1 cellular context compared by ENCODE assay signal in genomic region chr20:63968928-63969760, GRCh38.
TF ChIP-seq lines count a peak whose summit lies in the region.

No MANE protein-coding gene starts in this region.

TF ChIP-seq in HepG2, 621 proteins besides CTCF, POLR2A, EP300 and RAD21 (continued from another document and continues in another):
- TF ChIP-seq, protein P1, sequence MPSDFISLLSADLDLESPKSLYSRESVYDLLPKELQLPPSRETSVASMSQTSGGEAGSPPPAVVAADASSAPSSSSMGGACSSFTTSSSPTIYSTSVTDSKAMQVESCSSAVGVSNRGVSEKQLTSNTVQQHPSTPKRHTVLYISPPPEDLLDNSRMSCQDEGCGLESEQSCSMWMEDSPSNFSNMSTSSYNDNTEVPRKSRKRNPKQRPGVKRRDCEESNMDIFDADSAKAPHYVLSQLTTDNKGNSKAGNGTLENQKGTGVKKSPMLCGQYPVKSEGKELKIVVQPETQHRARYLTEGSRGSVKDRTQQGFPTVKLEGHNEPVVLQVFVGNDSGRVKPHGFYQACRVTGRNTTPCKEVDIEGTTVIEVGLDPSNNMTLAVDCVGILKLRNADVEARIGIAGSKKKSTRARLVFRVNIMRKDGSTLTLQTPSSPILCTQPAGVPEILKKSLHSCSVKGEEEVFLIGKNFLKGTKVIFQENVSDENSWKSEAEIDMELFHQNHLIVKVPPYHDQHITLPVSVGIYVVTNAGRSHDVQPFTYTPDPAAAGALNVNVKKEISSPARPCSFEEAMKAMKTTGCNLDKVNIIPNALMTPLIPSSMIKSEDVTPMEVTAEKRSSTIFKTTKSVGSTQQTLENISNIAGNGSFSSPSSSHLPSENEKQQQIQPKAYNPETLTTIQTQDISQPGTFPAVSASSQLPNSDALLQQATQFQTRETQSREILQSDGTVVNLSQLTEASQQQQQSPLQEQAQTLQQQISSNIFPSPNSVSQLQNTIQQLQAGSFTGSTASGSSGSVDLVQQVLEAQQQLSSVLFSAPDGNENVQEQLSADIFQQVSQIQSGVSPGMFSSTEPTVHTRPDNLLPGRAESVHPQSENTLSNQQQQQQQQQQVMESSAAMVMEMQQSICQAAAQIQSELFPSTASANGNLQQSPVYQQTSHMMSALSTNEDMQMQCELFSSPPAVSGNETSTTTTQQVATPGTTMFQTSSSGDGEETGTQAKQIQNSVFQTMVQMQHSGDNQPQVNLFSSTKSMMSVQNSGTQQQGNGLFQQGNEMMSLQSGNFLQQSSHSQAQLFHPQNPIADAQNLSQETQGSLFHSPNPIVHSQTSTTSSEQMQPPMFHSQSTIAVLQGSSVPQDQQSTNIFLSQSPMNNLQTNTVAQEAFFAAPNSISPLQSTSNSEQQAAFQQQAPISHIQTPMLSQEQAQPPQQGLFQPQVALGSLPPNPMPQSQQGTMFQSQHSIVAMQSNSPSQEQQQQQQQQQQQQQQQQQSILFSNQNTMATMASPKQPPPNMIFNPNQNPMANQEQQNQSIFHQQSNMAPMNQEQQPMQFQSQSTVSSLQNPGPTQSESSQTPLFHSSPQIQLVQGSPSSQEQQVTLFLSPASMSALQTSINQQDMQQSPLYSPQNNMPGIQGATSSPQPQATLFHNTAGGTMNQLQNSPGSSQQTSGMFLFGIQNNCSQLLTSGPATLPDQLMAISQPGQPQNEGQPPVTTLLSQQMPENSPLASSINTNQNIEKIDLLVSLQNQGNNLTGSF (CRISPR knock-in tag; IDR thresholded peaks at IDR 0.05): no peak
- TF ChIP-seq ATF1 (CRISPR knock-in tag; IDR thresholded peaks at IDR 0.05) (no peak), PHB2 (IDR thresholded peaks at IDR 0.05; ENCODE audit: partially characterized antibody) (no peak), ZBTB7A (CRISPR knock-in tag; IDR thresholded peaks at IDR 0.05) (peak; percentile 93; the same call in 1 of the 2 replicates), NR2F1 (CRISPR knock-in tag; IDR thresholded peaks at IDR 0.05) (peak; percentile 99), ELK4 (CRISPR knock-in tag; IDR thresholded peaks at IDR 0.05; ENCODE audit: borderline replicate concordance) (no peak), KAT2B (IDR thresholded peaks at IDR 0.05; ENCODE audit: borderline replicate concordance, low read depth, low read length) (no peak), TEAD2 (CRISPR knock-in tag; IDR thresholded peaks at IDR 0.05) (no peak), ZNF263 (CRISPR knock-in tag; IDR thresholded peaks at IDR 0.05) (peak; percentile 60), PLRG1 (conservative IDR thresholded peaks at IDR 0.05) (no peak), ISX (CRISPR knock-in tag; conservative IDR thresholded peaks at IDR 0.05) (no peak), ZNF577 (CRISPR knock-in tag; IDR thresholded peaks at IDR 0.05; ENCODE audit: borderline replicate concordance, low read depth) (no peak), ZNF260 (CRISPR knock-in tag; IDR thresholded peaks at IDR 0.05; ENCODE audit: borderline replicate concordance, low read depth) (no peak), NKX3-1 (CRISPR knock-in tag; IDR thresholded peaks at IDR 0.05) (no peak; the same call in 1 of the 2 replicates), SSRP1 (CRISPR knock-in tag; IDR thresholded peaks at IDR 0.05) (no peak), EHMT2 (IDR thresholded peaks at IDR 0.05; ENCODE audit: borderline replicate concordance, low read depth, low read length) (no peak), ZNF556 (CRISPR knock-in tag; IDR thresholded peaks at IDR 0.05; ENCODE audit: borderline replicate concordance) (peak; percentile 65; the same call in 1 of the 2 replicates), NR3C1 (CRISPR knock-in tag; IDR thresholded peaks at IDR 0.05) (no peak), REST (IDR thresholded peaks at IDR 0.05; ENCODE audit: borderline replicate concordance in 1 of 2, low read depth in 1 of 2, low read length in 2 of 2) (no peak), ZFAT (CRISPR knock-in tag; conservative IDR thresholded peaks at IDR 0.05) (no peak), ZSCAN9 (CRISPR knock-in tag; IDR thresholded peaks at IDR 0.05; ENCODE audit: borderline replicate concordance) (peak; percentile 59; the same call in 1 of the 2 replicates), RORA (CRISPR knock-in tag; IDR thresholded peaks at IDR 0.05) (no peak), ZFP41 (CRISPR knock-in tag; IDR thresholded peaks at IDR 0.05; ENCODE audit: borderline replicate concordance) (no peak), ZKSCAN5 (CRISPR knock-in tag; IDR thresholded peaks at IDR 0.05) (no peak), ZNF552 (CRISPR knock-in tag; IDR thresholded peaks at IDR 0.05; ENCODE audit: borderline replicate concordance) (0 out of 2 replicates have a peak, but pooled peaks have one; percentile 16), NFKBIZ (CRISPR knock-in tag; IDR thresholded peaks at IDR 0.05) (0 out of 2 replicates have a peak, but pooled peaks have one; percentile 50), SMAD1 (CRISPR knock-in tag; IDR thresholded peaks at IDR 0.05; ENCODE audit: borderline replicate concordance, low read depth) (no peak; the same call in 1 of the 2 replicates), PITX1 (CRISPR knock-in tag; IDR thresholded peaks at IDR 0.05) (peak; percentile 74; the same call in 1 of the 2 replicates), ZFP91 (CRISPR knock-in tag; IDR thresholded peaks at IDR 0.05; ENCODE audit: borderline replicate concordance) (peak; percentile 78), ATM (IDR thresholded peaks at IDR 0.05; ENCODE audit: borderline replicate concordance) (no peak), ZNF207 (IDR thresholded peaks at IDR 0.05; ENCODE audit: borderline replicate concordance) (no peak), EEA1 (CRISPR knock-in tag; IDR thresholded peaks at IDR 0.05; ENCODE audit: borderline replicate concordance) (peak; percentile 52; the same call in 1 of the 2 replicates), RELA (CRISPR knock-in tag; IDR thresholded peaks at IDR 0.05) (peak; percentile 69; the same call in 1 of the 2 replicates), ZNF703 (CRISPR knock-in tag; IDR thresholded peaks at IDR 0.05; ENCODE audit: borderline replicate concordance) (0 out of 2 replicates have a peak, but pooled peaks have one; percentile 77), ZFP62 (CRISPR knock-in tag; IDR thresholded peaks at IDR 0.05) (no peak), FOXJ3 (CRISPR knock-in tag; IDR thresholded peaks at IDR 0.05; ENCODE audit: borderline replicate concordance) (0 out of 2 replicates have a peak, but pooled peaks have one; percentile 42), TRIM24 (CRISPR knock-in tag; IDR thresholded peaks at IDR 0.05) (no peak)
- TF ChIP-seq, protein P2, sequence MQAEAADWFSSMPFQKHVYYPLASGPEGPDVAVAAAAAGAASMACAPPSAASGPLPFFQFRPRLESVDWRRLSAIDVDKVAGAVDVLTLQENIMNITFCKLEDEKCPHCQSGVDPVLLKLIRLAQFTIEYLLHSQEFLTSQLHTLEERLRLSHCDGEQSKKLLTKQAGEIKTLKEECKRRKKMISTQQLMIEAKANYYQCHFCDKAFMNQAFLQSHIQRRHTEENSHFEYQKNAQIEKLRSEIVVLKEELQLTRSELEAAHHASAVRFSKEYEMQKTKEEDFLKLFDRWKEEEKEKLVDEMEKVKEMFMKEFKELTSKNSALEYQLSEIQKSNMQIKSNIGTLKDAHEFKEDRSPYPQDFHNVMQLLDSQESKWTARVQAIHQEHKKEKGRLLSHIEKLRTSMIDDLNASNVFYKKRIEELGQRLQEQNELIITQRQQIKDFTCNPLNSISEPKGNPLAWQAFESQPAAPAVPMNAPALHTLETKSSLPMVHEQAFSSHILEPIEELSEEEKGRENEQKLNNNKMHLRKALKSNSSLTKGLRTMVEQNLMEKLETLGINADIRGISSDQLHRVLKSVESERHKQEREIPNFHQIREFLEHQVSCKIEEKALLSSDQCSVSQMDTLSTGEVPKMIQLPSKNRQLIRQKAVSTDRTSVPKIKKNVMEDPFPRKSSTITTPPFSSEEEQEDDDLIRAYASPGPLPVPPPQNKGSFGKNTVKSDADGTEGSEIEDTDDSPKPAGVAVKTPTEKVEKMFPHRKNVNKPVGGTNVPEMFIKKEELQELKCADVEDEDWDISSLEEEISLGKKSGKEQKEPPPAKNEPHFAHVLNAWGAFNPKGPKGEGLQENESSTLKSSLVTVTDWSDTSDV (CRISPR knock-in tag; IDR thresholded peaks at IDR 0.05): peak; percentile 72; the same call in 1 of the 2 replicates
- TF ChIP-seq, protein P3, sequence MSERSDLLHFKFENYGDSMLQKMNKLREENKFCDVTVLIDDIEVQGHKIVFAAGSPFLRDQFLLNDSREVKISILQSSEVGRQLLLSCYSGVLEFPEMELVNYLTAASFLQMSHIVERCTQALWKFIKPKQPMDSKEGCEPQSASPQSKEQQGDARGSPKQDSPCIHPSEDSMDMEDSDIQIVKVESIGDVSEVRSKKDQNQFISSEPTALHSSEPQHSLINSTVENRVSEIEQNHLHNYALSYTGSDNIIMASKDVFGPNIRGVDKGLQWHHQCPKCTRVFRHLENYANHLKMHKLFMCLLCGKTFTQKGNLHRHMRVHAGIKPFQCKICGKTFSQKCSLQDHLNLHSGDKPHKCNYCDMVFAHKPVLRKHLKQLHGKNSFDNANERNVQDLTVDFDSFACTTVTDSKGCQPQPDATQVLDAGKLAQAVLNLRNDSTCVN (CRISPR knock-in tag; IDR thresholded peaks at IDR 0.05; ENCODE audit: borderline replicate concordance): peak; percentile 52; the same call in 1 of the 2 replicates
- TF ChIP-seq, protein P4, sequence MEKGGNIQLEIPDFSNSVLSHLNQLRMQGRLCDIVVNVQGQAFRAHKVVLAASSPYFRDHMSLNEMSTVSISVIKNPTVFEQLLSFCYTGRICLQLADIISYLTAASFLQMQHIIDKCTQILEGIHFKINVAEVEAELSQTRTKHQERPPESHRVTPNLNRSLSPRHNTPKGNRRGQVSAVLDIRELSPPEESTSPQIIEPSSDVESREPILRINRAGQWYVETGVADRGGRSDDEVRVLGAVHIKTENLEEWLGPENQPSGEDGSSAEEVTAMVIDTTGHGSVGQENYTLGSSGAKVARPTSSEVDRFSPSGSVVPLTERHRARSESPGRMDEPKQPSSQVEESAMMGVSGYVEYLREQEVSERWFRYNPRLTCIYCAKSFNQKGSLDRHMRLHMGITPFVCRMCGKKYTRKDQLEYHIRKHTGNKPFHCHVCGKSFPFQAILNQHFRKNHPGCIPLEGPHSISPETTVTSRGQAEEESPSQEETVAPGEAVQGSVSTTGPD (CRISPR knock-in tag; IDR thresholded peaks at IDR 0.05): no peak; the same call in 1 of the 2 replicates
- TF ChIP-seq, protein P5, sequence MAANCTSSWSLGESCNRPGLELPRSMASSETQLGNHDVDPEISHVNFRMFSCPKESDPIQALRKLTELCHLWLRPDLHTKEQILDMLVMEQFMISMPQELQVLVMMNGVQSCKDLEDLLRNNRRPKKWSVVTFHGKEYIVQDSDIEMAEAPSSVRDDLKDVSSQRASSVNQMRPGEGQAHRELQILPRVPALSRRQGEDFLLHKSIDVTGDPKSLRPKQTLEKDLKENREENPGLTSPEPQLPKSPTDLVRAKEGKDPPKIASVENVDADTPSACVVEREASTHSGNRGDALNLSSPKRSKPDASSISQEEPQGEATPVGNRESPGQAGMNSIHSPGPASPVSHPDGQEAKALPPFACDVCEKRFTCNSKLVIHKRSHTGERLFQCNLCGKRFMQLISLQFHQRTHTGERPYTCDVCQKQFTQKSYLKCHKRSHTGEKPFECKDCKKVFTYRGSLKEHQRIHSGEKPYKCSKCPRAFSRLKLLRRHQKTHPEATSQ (CRISPR knock-in tag; IDR thresholded peaks at IDR 0.05; ENCODE audit: borderline replicate concordance): no peak
- TF ChIP-seq, protein P6, sequence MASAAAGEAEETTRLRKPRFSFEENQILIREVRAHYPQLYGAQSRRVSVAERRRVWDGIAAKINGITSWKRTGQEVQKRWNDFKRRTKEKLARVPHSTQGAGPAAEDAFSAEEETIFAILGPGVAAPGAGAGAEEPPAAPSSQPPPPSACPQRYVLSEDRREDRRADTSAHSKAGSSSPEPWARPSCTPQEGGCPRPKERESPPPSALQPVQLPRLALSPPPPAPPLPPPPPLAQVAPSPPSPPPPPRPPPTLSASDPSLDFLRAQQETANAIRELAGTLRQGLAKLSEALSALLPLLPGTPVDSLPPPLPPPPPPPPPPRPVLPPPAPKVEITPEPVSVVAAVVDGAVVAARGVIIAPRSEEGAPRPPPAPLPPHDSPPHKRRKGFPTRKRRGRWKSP (CRISPR knock-in tag; IDR thresholded peaks at IDR 0.05): peak; percentile 69; the same call in 1 of the 2 replicates
